12 cellular contexts compared by ENCODE assay signal in genomic region chr18:57436193-57436964, GRCh38. TPM values are rescaled to one million over a fixed set of nuclear protein-coding genes. Genes with fewer than 3 reads are reported as not detected.
DNase-seq lines count a peak whose midpoint lies in the region; ATAC-seq, FAIRE-seq and TF ChIP-seq lines count a peak whose summit lies in the region.
"Had no signal": no experiment of that assay in that cellular context is flagged by ENCODE, and none has a peak within 500 bp of the region (broad histone marks: within the 10 kb centered on the region; RNA-seq: fewer than 3 reads in every experiment).

No MANE protein-coding gene starts in this region.

- peak overlapping the region; percentile 70 for H3K4me3 Mint-ChIP-seq in stimulated activated naive CD8-positive, alpha-beta T cell treated with anti-CD3 and anti-CD28 coated beads, Interleukin-15, Interleukin-2, amounts not matched to agents 100 ng/mL and 50 ng/mL, for 24 hours
- H3K4me3 Mint-ChIP-seq in activated B cell treated with CpG ODN at 0.5 μM for 24 hours, result peak overlapping the region; percentile 61

- H3K9me3 ChIP-seq in keratinocyte (ENCODE audit: control insufficient read depth, low read depth, low read length), result peaks cover 3% of the 10 kb centered on the region
- H3K9me3 ChIP-seq in uterus, result no peaks in the 10 kb centered on the region

- H3K4me2 ChIP-seq in keratinocyte (ENCODE audit: control insufficient read depth, extremely low read depth, insufficient read depth, low read depth, low read length), result peak overlapping the region; percentile 27

- H3K27me3 Mint-ChIP-seq in stimulated activated naive CD8-positive, alpha-beta T cell treated with anti-CD3 and anti-CD28 coated beads, Interleukin-15, Interleukin-2, amounts not matched to agents 100 ng/mL and 50 ng/mL, for 24 hours, result peaks cover 91% of the 10 kb centered on the region
- peaks cover 77% of the 10 kb centered on the region for H3K27me3 Mint-ChIP-seq in activated B cell treated with CpG ODN at 0.5 μM for 24 hours

- no peak for ATAC-seq in stimulated activated naive CD8-positive, alpha-beta T cell treated with anti-CD3 and anti-CD28 coated beads, Interleukin-15, Interleukin-2, amounts not matched to agents 100 U/mL and 50 U/mL, for 24 hours
- no peak for ATAC-seq in activated B cell treated with CpG ODN at 0.5 μM for 24 hours (ENCODE audit: low read depth)
- no peak for ATAC-seq in HG02840 (IDR thresholded peaks at IDR 0.05; ENCODE audit: low FRiP score, unreplicated experiment)

- no peaks in the 10 kb centered on the region for H3K36me3 ChIP-seq in keratinocyte (ENCODE audit: control insufficient read depth in 2 of 2, extremely low read depth in 1 of 2, insufficient read depth in 2 of 2, low read length in 2 of 2)
- no peaks in the 10 kb centered on the region for H3K36me3 ChIP-seq in urinary bladder (ENCODE audit: insufficient read depth)
- no peaks in the 10 kb centered on the region for H3K36me3 ChIP-seq in uterus

- FAIRE-seq in keratinocyte (lab: Jason Lieb, UNC), result no peak

- H3K4me3 ChIP-seq in keratinocyte (ENCODE audit: control insufficient read depth in 2 of 3, extremely low read depth in 1 of 3, insufficient read depth in 2 of 3, low read depth in 1 of 3, low read length in 3 of 3) (no peak overlapping the region), urinary bladder (ENCODE audit: low read depth, low read length) (peak overlapping the region; percentile 53), uterus (no peak overlapping the region)

- peaks cover 54% of the 10 kb centered on the region for H3K4me1 Mint-ChIP-seq in stimulated activated naive CD8-positive, alpha-beta T cell treated with anti-CD3 and anti-CD28 coated beads, Interleukin-15, Interleukin-2, amounts not matched to agents 100 ng/mL and 50 ng/mL, for 24 hours (ENCODE audit: low read depth)
- peaks cover 44% of the 10 kb centered on the region for H3K4me1 Mint-ChIP-seq in activated B cell treated with CpG ODN at 0.5 μM for 24 hours

- H4K20me1 ChIP-seq in keratinocyte (ENCODE audit: control insufficient read depth, extremely low read depth, insufficient read depth, low read length), result no peaks in the 10 kb centered on the region

- H3K4me1 ChIP-seq in keratinocyte (ENCODE audit: control insufficient read depth, extremely low read depth, insufficient read depth, low read length), result peaks cover 17% of the 10 kb centered on the region
- H3K4me1 ChIP-seq in urinary bladder (ENCODE audit: insufficient read depth), result peaks cover 3% of the 10 kb centered on the region
- H3K4me1 ChIP-seq in uterus, result peaks cover 0 to 22% of the 10 kb centered on the region in 2 donors

- H3K27me3 ChIP-seq in keratinocyte (ENCODE audit: control insufficient read depth, extremely low read depth, insufficient read depth, low read length) (peaks cover 93% of the 10 kb centered on the region), uterus (peaks cover 25 to 77% of the 10 kb centered on the region in 2 donors)

- no peak for DNase-seq in stimulated activated naive CD8-positive, alpha-beta T cell treated with anti-CD3 and anti-CD28 coated beads, Interleukin-15, Interleukin-2, amounts not matched to agents 100 U/mL and 50 U/mL, for 24 hours
- no peak for DNase-seq in activated B cell treated with CpG ODN at 0.5 μM for 24 hours
- no peak for DNase-seq in keratinocyte (ENCODE audit: low read depth, low spot score)
- no peak for DNase-seq in GM03348 (ENCODE audit: low spot score)
- no peak for DNase-seq in uterus
- DNase-seq: central memory CD4-positive, alpha-beta T cell; GF-D8; Kasumi-1; stimulated activated CD4-positive, alpha-beta T cell treated with anti-CD3 and anti-CD28 coated beads, Interleukin-4, amount 100 ng/mL, for 4 hours had no signal

- H3K79me2 ChIP-seq in keratinocyte (ENCODE audit: control insufficient read depth, insufficient read depth, low read length), result no peaks in the 10 kb centered on the region

- no peak overlapping the region for H2AFZ ChIP-seq in keratinocyte (ENCODE audit: control insufficient read depth, low read length)

- no peaks in the 10 kb centered on the region for H3K36me3 Mint-ChIP-seq in stimulated activated naive CD8-positive, alpha-beta T cell treated with anti-CD3 and anti-CD28 coated beads, Interleukin-15, Interleukin-2, amounts not matched to agents 100 ng/mL and 50 ng/mL, for 24 hours (ENCODE audit: low read depth)
- no peaks in the 10 kb centered on the region for H3K36me3 Mint-ChIP-seq in activated B cell treated with CpG ODN at 0.5 μM for 24 hours (ENCODE audit: low read depth)

- dilution Hi-C loops in keratinocyte (cut with MboI; ENCODE audit: extremely low pct_ligation_motif_present, low sequenced_read_pairs), result no loop called here

- peak overlapping the region; percentile 65 for H3K27ac Mint-ChIP-seq in stimulated activated naive CD8-positive, alpha-beta T cell treated with anti-CD3 and anti-CD28 coated beads, Interleukin-15, Interleukin-2, amounts not matched to agents 100 ng/mL and 50 ng/mL, for 24 hours
- H3K27ac Mint-ChIP-seq in activated B cell treated with CpG ODN at 0.5 μM for 24 hours, result no peak overlapping the region

- TF ChIP-seq CTCF in activated B cell treated with CpG ODN at 0.5 μM for 24 hours (IDR thresholded peaks at IDR 0.05) (no peak), keratinocyte (optimal IDR thresholded peaks at IDR 0.05 in 1 of 3, IDR thresholded peaks at IDR 0.05 in 1 of 3, conservative IDR thresholded peaks at IDR 0.05 in 1 of 3; ENCODE audit: extremely low read depth in 1 of 3, insufficient read depth in 2 of 3, low read length in 3 of 3) (no peak), uterus (IDR thresholded peaks at IDR 0.05) (no peak)

- H3K27ac ChIP-seq in keratinocyte (ENCODE audit: control insufficient read depth, insufficient read depth, low read length) (no peak overlapping the region), urinary bladder (ENCODE audit: low read depth) (no peak overlapping the region), uterus (no peak overlapping the region)

- H3K9me1 ChIP-seq in keratinocyte (ENCODE audit: control insufficient read depth, extremely low read depth, insufficient read depth, low read length), result no peaks in the 10 kb centered on the region

- CTCF ChIA-PET in activated B cell treated with CpG ODN at 0.5 μM for 24 hours (lab: Charles Lee), result no interaction called here

- H3K9me3 Mint-ChIP-seq in stimulated activated naive CD8-positive, alpha-beta T cell treated with anti-CD3 and anti-CD28 coated beads, Interleukin-15, Interleukin-2, amounts not matched to agents 100 ng/mL and 50 ng/mL, for 24 hours, result peaks cover 3% of the 10 kb centered on the region
- H3K9me3 Mint-ChIP-seq in activated B cell treated with CpG ODN at 0.5 μM for 24 hours, result no peaks in the 10 kb centered on the region

- H3K9ac ChIP-seq in keratinocyte (ENCODE audit: control insufficient read depth, extremely low read depth, insufficient read depth, low read length), result no peak overlapping the region

- TF ChIP-seq POLR2A in uterus (IDR thresholded peaks at IDR 0.05), result no peak

- intact Hi-C loops in activated B cell treated with CpG ODN at 0.5 μM for 24 hours (cut with micrococcal nuclease), result loop anchor here (5.0 kb wide), 1 partner anchor 799 kb away; the partner anchor contains the start of gene TXNL1
- intact Hi-C loops in uterus (cut with DNase I; ENCODE audit: low total_unique reads), result loop anchor here (10.0 kb wide), 1 partner anchor 678 kb away; no protein-coding TSS in a partner anchor

- WGBS in urinary bladder, result 2% methylated on average over 62 of the region's 62 CpGs

- POLR2A ChIA-PET in activated B cell treated with CpG ODN at 0.5 μM for 24 hours (lab: Charles Lee), result no interaction called here

RNA-seq across cellular contexts. Expression of gene ONECUT2, which starts 1.2 kb away (rescaled TPM):
- not detected in 2 replicates for total RNA-seq in activated B cell treated with CpG ODN at 0.5 μM for 24 hours
- under 0.01 to 0.01 TPM (median 0.01 TPM) in 3 replicates for polyA plus RNA-seq in keratinocyte
- not detected for polyA plus RNA-seq in keratinocyte (2011; ENCODE audit: low read depth)
- polyA plus RNA-seq in keratinocyte (2011; cell fraction: cytosol; rRNA removed), result 0.01 TPM in 2 replicates
- polyA plus RNA-seq in keratinocyte (2011; cell fraction: nucleus; rRNA removed), result 0.03 and 0.06 TPM in 2 replicates
- polyA plus RNA-seq in keratinocyte (2012; ENCODE audit: low replicate concordance), result 0.01 and 0.02 TPM in 2 replicates
- 0.03 TPM in 2 of 3 replicates, not detected in the other for polyA minus RNA-seq in keratinocyte
- not detected for polyA minus RNA-seq in keratinocyte (2011; cell fraction: cytosol; rRNA and poly(A)+ RNA removed)
- polyA minus RNA-seq in keratinocyte (2011; cell fraction: nucleus; rRNA and poly(A)+ RNA removed), result 0.08 and 0.11 TPM in 2 replicates
- total RNA-seq in urinary bladder, result 0.11 TPM
- polyA plus RNA-seq in urinary bladder, result under 0.01 TPM
- total RNA-seq in uterus, result under 1 TPM in 1 of 4 donors, not detected in 3; 0.07 TPM
